In the genomic region with DNA sequence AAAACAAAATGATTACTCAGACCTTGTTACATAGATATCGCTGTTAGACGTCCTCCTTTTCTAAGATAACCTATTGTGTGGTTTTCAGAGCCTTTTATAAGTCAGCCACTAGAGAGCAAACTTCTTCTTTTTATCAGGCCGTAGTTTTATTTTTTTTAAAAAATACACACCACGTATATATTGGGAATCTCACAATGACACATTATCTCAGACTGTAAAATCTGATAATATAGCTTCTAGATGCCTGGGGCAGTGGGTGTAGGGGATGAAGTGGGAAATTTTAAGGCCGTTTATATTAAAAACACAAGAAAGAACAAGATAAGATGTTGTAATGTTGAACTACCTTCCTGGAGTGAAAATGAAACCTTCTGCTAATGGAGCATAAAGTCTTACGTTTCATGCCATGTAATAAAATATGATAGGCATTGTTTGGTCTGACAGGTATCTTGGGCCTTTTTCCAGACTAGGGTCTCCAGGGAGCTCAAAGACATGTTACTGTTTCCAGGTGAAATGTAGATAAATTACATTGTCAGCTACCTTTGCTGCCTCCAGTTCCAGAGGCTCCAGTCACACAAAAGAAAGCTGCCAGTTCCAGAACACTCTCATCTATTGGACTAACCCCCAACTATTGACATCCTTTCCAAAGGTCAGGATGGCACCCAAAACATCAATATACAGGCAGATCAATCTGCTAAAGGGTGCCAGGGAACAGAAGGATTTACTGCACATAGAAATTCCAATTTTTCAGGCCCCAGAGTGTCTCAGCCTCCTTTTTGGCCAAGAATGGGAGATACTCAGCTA, we compare ENCODE assay signal across 1 cellular context.
TF ChIP-seq lines count a peak whose summit lies in the region.

No MANE protein-coding gene starts in this region.

TF ChIP-seq in GM12878, 131 proteins besides CTCF, POLR2A, EP300 and RAD21 (continued from another document):
- TF ChIP-seq ETV6 (conservative IDR thresholded peaks at IDR 0.05 in 1 of 2, IDR thresholded peaks at IDR 0.05 in 1 of 2; ENCODE audit: borderline replicate concordance in 1 of 2, low read depth in 1 of 2) (no peak), POLR2AphosphoS5 (IDR thresholded peaks at IDR 0.05; ENCODE audit: low read length) (no peak), TARDBP (IDR thresholded peaks at IDR 0.05; ENCODE audit: borderline replicate concordance) (no peak), WRNIP1 (IDR thresholded peaks at IDR 0.05; ENCODE audit: borderline replicate concordance, low read depth, low read length) (no peak), ZNF384 (IDR thresholded peaks at IDR 0.05; ENCODE audit: borderline replicate concordance, low read depth, low read length) (peak; percentile 97), CHD2 (IDR thresholded peaks at IDR 0.05; ENCODE audit: borderline replicate concordance, low read depth, low read length) (no peak), IKZF2 (IDR thresholded peaks at IDR 0.05) (peak in 1 of 2 experiments; percentile 31; a peak in 1 of 4 replicates), NR2C1 (IDR thresholded peaks at IDR 0.05) (no peak), TCF12 (IDR thresholded peaks at IDR 0.05; ENCODE audit: low read depth, low read length) (no peak), LARP7 (IDR thresholded peaks at IDR 0.05) (no peak), JUNB (IDR thresholded peaks at IDR 0.05) (0 out of 2 replicates have a peak, but pooled peaks have one; percentile 29), ZNF207 (IDR thresholded peaks at IDR 0.05; ENCODE audit: borderline replicate concordance) (no peak), NFXL1 (IDR thresholded peaks at IDR 0.05; ENCODE audit: borderline replicate concordance) (no peak), SRF (IDR thresholded peaks at IDR 0.05; ENCODE audit: low read depth in 2 of 2, low read length in 2 of 2) (no peak), SPI1 (IDR thresholded peaks at IDR 0.05; ENCODE audit: borderline replicate concordance, insufficient read depth, low read depth, low read length) (no peak), MXI1 (IDR thresholded peaks at IDR 0.05; ENCODE audit: low read depth, low read length) (no peak), BRCA1 (IDR thresholded peaks at IDR 0.05; ENCODE audit: low read depth, low read length) (no peak), FOS (IDR thresholded peaks at IDR 0.05; ENCODE audit: borderline replicate concordance, extremely low read depth, insufficient read length) (no peak), HDAC2 (IDR thresholded peaks at IDR 0.05) (no peak), SIN3A (IDR thresholded peaks at IDR 0.05; ENCODE audit: low read depth, low read length) (no peak), ZNF274 (IDR thresholded peaks at IDR 0.05; ENCODE audit: insufficient read depth, insufficient read length) (no peak), EZH2 (IDR thresholded peaks at IDR 0.05; ENCODE audit: borderline replicate concordance, control insufficient read depth, low read depth, low read length) (no peak), KDM1A (IDR thresholded peaks at IDR 0.05; ENCODE audit: borderline replicate concordance) (no peak), CBFB (IDR thresholded peaks at IDR 0.05; ENCODE audit: low read depth) (0 out of 2 replicates have a peak, but pooled peaks have one; percentile 33), ESRRA (IDR thresholded peaks at IDR 0.05; ENCODE audit: low read length) (no peak)
- TF ChIP-seq, protein P1, sequence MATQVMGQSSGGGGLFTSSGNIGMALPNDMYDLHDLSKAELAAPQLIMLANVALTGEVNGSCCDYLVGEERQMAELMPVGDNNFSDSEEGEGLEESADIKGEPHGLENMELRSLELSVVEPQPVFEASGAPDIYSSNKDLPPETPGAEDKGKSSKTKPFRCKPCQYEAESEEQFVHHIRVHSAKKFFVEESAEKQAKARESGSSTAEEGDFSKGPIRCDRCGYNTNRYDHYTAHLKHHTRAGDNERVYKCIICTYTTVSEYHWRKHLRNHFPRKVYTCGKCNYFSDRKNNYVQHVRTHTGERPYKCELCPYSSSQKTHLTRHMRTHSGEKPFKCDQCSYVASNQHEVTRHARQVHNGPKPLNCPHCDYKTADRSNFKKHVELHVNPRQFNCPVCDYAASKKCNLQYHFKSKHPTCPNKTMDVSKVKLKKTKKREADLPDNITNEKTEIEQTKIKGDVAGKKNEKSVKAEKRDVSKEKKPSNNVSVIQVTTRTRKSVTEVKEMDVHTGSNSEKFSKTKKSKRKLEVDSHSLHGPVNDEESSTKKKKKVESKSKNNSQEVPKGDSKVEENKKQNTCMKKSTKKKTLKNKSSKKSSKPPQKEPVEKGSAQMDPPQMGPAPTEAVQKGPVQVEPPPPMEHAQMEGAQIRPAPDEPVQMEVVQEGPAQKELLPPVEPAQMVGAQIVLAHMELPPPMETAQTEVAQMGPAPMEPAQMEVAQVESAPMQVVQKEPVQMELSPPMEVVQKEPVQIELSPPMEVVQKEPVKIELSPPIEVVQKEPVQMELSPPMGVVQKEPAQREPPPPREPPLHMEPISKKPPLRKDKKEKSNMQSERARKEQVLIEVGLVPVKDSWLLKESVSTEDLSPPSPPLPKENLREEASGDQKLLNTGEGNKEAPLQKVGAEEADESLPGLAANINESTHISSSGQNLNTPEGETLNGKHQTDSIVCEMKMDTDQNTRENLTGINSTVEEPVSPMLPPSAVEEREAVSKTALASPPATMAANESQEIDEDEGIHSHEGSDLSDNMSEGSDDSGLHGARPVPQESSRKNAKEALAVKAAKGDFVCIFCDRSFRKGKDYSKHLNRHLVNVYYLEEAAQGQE (IDR thresholded peaks at IDR 0.05; ENCODE audit: low read depth, low read length) = no peak
- TF ChIP-seq, protein P2, sequence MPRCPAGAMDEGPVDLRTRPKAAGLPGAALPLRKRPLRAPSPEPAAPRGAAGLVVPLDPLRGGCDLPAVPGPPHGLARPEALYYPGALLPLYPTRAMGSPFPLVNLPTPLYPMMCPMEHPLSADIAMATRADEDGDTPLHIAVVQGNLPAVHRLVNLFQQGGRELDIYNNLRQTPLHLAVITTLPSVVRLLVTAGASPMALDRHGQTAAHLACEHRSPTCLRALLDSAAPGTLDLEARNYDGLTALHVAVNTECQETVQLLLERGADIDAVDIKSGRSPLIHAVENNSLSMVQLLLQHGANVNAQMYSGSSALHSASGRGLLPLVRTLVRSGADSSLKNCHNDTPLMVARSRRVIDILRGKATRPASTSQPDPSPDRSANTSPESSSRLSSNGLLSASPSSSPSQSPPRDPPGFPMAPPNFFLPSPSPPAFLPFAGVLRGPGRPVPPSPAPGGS (IDR thresholded peaks at IDR 0.05; ENCODE audit: borderline replicate concordance, insufficient read depth, low read depth, low read length, poor library complexity, severe bottlenecking) = no peak
- TF ChIP-seq, protein P3, sequence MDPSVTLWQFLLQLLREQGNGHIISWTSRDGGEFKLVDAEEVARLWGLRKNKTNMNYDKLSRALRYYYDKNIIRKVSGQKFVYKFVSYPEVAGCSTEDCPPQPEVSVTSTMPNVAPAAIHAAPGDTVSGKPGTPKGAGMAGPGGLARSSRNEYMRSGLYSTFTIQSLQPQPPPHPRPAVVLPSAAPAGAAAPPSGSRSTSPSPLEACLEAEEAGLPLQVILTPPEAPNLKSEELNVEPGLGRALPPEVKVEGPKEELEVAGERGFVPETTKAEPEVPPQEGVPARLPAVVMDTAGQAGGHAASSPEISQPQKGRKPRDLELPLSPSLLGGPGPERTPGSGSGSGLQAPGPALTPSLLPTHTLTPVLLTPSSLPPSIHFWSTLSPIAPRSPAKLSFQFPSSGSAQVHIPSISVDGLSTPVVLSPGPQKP (IDR thresholded peaks at IDR 0.05; ENCODE audit: low read depth, low read length) = no peak
- TF ChIP-seq, protein P4, sequence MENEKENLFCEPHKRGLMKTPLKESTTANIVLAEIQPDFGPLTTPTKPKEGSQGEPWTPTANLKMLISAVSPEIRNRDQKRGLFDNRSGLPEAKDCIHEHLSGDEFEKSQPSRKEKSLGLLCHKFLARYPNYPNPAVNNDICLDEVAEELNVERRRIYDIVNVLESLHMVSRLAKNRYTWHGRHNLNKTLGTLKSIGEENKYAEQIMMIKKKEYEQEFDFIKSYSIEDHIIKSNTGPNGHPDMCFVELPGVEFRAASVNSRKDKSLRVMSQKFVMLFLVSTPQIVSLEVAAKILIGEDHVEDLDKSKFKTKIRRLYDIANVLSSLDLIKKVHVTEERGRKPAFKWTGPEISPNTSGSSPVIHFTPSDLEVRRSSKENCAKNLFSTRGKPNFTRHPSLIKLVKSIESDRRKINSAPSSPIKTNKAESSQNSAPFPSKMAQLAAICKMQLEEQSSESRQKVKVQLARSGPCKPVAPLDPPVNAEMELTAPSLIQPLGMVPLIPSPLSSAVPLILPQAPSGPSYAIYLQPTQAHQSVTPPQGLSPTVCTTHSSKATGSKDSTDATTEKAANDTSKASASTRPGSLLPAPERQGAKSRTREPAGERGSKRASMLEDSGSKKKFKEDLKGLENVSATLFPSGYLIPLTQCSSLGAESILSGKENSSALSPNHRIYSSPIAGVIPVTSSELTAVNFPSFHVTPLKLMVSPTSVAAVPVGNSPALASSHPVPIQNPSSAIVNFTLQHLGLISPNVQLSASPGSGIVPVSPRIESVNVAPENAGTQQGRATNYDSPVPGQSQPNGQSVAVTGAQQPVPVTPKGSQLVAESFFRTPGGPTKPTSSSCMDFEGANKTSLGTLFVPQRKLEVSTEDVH (IDR thresholded peaks at IDR 0.05; ENCODE audit: low read depth, partially characterized antibody) = no peak
- TF ChIP-seq, protein P5, sequence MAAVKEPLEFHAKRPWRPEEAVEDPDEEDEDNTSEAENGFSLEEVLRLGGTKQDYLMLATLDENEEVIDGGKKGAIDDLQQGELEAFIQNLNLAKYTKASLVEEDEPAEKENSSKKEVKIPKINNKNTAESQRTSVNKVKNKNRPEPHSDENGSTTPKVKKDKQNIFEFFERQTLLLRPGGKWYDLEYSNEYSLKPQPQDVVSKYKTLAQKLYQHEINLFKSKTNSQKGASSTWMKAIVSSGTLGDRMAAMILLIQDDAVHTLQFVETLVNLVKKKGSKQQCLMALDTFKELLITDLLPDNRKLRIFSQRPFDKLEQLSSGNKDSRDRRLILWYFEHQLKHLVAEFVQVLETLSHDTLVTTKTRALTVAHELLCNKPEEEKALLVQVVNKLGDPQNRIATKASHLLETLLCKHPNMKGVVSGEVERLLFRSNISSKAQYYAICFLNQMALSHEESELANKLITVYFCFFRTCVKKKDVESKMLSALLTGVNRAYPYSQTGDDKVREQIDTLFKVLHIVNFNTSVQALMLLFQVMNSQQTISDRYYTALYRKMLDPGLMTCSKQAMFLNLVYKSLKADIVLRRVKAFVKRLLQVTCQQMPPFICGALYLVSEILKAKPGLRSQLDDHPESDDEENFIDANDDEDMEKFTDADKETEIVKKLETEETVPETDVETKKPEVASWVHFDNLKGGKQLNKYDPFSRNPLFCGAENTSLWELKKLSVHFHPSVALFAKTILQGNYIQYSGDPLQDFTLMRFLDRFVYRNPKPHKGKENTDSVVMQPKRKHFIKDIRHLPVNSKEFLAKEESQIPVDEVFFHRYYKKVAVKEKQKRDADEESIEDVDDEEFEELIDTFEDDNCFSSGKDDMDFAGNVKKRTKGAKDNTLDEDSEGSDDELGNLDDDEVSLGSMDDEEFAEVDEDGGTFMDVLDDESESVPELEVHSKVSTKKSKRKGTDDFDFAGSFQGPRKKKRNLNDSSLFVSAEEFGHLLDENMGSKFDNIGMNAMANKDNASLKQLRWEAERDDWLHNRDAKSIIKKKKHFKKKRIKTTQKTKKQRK (IDR thresholded peaks at IDR 0.05; ENCODE audit: low read depth, low read length) = no peak
- TF ChIP-seq, protein P6, sequence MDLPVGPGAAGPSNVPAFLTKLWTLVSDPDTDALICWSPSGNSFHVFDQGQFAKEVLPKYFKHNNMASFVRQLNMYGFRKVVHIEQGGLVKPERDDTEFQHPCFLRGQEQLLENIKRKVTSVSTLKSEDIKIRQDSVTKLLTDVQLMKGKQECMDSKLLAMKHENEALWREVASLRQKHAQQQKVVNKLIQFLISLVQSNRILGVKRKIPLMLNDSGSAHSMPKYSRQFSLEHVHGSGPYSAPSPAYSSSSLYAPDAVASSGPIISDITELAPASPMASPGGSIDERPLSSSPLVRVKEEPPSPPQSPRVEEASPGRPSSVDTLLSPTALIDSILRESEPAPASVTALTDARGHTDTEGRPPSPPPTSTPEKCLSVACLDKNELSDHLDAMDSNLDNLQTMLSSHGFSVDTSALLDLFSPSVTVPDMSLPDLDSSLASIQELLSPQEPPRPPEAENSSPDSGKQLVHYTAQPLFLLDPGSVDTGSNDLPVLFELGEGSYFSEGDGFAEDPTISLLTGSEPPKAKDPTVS (IDR thresholded peaks at IDR 0.05; ENCODE audit: low read depth, low read length) = no peak
- TF ChIP-seq, protein P7, sequence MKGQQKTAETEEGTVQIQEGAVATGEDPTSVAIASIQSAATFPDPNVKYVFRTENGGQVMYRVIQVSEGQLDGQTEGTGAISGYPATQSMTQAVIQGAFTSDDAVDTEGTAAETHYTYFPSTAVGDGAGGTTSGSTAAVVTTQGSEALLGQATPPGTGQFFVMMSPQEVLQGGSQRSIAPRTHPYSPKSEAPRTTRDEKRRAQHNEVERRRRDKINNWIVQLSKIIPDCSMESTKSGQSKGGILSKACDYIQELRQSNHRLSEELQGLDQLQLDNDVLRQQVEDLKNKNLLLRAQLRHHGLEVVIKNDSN (IDR thresholded peaks at IDR 0.05; ENCODE audit: borderline replicate concordance, extremely low read length, insufficient read depth, low read depth, low read length) = no peak
- TF ChIP-seq, protein P8, sequence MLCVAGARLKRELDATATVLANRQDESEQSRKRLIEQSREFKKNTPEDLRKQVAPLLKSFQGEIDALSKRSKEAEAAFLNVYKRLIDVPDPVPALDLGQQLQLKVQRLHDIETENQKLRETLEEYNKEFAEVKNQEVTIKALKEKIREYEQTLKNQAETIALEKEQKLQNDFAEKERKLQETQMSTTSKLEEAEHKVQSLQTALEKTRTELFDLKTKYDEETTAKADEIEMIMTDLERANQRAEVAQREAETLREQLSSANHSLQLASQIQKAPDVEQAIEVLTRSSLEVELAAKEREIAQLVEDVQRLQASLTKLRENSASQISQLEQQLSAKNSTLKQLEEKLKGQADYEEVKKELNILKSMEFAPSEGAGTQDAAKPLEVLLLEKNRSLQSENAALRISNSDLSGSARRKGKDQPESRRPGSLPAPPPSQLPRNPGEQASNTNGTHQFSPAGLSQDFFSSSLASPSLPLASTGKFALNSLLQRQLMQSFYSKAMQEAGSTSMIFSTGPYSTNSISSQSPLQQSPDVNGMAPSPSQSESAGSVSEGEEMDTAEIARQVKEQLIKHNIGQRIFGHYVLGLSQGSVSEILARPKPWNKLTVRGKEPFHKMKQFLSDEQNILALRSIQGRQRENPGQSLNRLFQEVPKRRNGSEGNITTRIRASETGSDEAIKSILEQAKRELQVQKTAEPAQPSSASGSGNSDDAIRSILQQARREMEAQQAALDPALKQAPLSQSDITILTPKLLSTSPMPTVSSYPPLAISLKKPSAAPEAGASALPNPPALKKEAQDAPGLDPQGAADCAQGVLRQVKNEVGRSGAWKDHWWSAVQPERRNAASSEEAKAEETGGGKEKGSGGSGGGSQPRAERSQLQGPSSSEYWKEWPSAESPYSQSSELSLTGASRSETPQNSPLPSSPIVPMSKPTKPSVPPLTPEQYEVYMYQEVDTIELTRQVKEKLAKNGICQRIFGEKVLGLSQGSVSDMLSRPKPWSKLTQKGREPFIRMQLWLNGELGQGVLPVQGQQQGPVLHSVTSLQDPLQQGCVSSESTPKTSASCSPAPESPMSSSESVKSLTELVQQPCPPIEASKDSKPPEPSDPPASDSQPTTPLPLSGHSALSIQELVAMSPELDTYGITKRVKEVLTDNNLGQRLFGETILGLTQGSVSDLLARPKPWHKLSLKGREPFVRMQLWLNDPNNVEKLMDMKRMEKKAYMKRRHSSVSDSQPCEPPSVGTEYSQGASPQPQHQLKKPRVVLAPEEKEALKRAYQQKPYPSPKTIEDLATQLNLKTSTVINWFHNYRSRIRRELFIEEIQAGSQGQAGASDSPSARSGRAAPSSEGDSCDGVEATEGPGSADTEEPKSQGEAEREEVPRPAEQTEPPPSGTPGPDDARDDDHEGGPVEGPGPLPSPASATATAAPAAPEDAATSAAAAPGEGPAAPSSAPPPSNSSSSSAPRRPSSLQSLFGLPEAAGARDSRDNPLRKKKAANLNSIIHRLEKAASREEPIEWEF (IDR thresholded peaks at IDR 0.05; ENCODE audit: insufficient replicate concordance, low read depth, low read length) = no peak
